1 cellular context compared by ENCODE assay signal in the genomic region with DNA sequence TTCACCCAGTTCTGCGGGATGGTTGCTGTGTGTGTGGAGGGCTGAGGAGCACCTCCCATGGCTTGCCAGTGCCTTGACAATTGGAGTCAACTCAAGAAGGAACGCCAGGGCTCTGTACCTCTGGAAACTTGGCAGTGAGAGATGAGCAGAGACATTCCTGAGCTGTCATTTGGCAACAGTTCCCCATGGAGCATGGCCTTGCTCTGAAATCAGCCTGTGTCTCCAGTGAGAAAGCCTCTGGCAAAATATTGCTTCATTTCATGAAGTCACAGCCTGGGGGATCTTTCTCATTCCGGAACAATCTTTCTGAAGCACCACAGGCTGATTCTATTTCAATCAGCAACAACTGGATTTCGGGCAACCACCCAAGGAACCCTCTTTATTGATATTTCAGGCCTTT.
TF ChIP-seq lines count a peak whose summit lies in the region.

No MANE protein-coding gene starts in this region.

TF ChIP-seq in WTC11, 78 proteins besides CTCF, POLR2A, EP300 and RAD21 (continued from another document):
- TF ChIP-seq, protein P1, sequence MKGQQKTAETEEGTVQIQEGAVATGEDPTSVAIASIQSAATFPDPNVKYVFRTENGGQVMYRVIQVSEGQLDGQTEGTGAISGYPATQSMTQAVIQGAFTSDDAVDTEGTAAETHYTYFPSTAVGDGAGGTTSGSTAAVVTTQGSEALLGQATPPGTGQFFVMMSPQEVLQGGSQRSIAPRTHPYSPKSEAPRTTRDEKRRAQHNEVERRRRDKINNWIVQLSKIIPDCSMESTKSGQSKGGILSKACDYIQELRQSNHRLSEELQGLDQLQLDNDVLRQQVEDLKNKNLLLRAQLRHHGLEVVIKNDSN (CRISPR knock-in tag; IDR thresholded peaks at IDR 0.05) = no peak
- TF ChIP-seq NFYB (CRISPR knock-in tag; conservative IDR thresholded peaks at IDR 0.05; ENCODE audit: low read depth) = no peak
